ENCODE assay signal across 33 cellular contexts in genomic region chr13:107809125-107809524, GRCh38.
"Had no signal": no experiment of that assay in that cellular context is flagged by ENCODE, and none has a peak within 500 bp of the region (broad histone marks: within the 10 kb centered on the region; RNA-seq: fewer than 3 reads in every experiment).

No MANE protein-coding gene starts in this region.

- H3K9me3 ChIP-seq: adrenal gland had no signal

- H3K36me3 ChIP-seq: adrenal gland, WERI-Rb-1 had no signal

- H3K27ac ChIP-seq: adrenal gland, WERI-Rb-1 had no signal

- DNase-seq: activated CD4-positive, alpha-beta memory T cell treated with anti-CD3 and anti-CD28 coated beads, Interleukin-2, amount 10 ng/mL, durations not matched to agents 7 days and 5 days; activated CD4-positive, alpha-beta T cell treated with anti-CD3 and anti-CD28 coated beads for 1 hour; activated CD4-positive, alpha-beta T cell treated with anti-CD3 and anti-CD28 coated beads for 48 hours; activated CD4-positive, CD25-positive, alpha-beta regulatory T cell; activated CD8-positive, alpha-beta memory T cell treated with anti-CD3 and anti-CD28 coated beads for 24 hours; activated effector memory CD4-positive, alpha-beta T cell treated with anti-CD3 and anti-CD28 coated beads, Interleukin-2, amount 50 U/mL, for 16 hours; activated naive CD4-positive, alpha-beta T cell; activated naive CD8-positive, alpha-beta T cell treated with anti-CD3 and anti-CD28 coated beads, Interleukin-2, amount 10 ng/mL, durations not matched to agents 7 days and 5 days; activated T-cell treated with anti-CD3 and anti-CD28 coated beads, Interleukin-2, amount 50 U/mL, for 1 hour; activated T-cell treated with anti-CD3 and anti-CD28 coated beads, Interleukin-2, amount 50 U/mL, for 72 hours; adrenal gland; anterior cingulate cortex; central memory CD4-positive, alpha-beta T cell; Karpas-422; KBM-7; NCI-H1105; NCI-H1417 treated with DMSO at 0.1 percent for 48 hours; NCI-H187 treated with DMSO at 0.1 percent for 48 hours; NCI-H2081; NCI-H2171 treated with DMSO at 0.1 percent for 48 hours; NCI-H2227 treated with DMSO at 0.1 percent for 48 hours; NCI-H446 treated with DMSO at 0.1 percent for 48 hours; NCI-H524; NCI-H69; NCI-H82; Right ventricle myocardium superior; SW 1271; T-helper 1 cell; T-helper 2 cell; T-helper 9 cell; WERI-Rb-1 had no signal

- H3K4me3 ChIP-seq: adrenal gland had no signal

- H3K4me1 ChIP-seq: adrenal gland had no signal

- H3K27me3 ChIP-seq: adrenal gland had no signal

- ATAC-seq: activated T-cell treated with anti-CD3 and anti-CD28 coated beads, Interleukin-2, amount 50 U/mL, for 72 hours; activated T-helper 17 cell treated with anti-CD3 and anti-CD28 coated beads, Interleukin-2, amount 50 U/mL, for 72 hours; Panc1 had no signal
